In genomic region chr15:48811325-48811938, GRCh38 we compare ENCODE assay signal across 8 cellular contexts. TPM values are rescaled to one million over a fixed set of nuclear protein-coding genes. Genes with fewer than 3 reads are reported as not detected.
DNase-seq lines count a peak whose midpoint lies in the region; ATAC-seq, FAIRE-seq and TF ChIP-seq lines count a peak whose summit lies in the region.

No MANE protein-coding gene starts in this region.

- H3K27me3 ChIP-seq in Caco-2 (replicated peaks; ENCODE audit: control insufficient read depth, insufficient read depth, low read length) (no peaks in the 10 kb centered on the region), bronchial epithelial cell (ENCODE audit: control insufficient read depth, insufficient read depth, low read length) (no peaks in the 10 kb centered on the region)

- no peaks in the 10 kb centered on the region for H3K36me3 ChIP-seq in Caco-2 (ENCODE audit: control insufficient read depth, insufficient read depth, low read length)
- no peaks in the 10 kb centered on the region for H3K36me3 ChIP-seq in bronchial epithelial cell (ENCODE audit: control insufficient read depth, insufficient read depth, low read length)
- no peaks in the 10 kb centered on the region for H3K36me3 ChIP-seq in mesodermal cell (ENCODE audit: control insufficient read depth, insufficient read depth, low read length)

- intact Hi-C loops in Caco-2 (cut with micrococcal nuclease; ENCODE audit: unreplicated experiment): loop anchor here (1.0 to 10.0 kb wide), 3 partner anchors 46 to 457 kb away; partner anchors contain the start of gene EID1

- peak overlapping the region; percentile 57 for H3K4me3 ChIP-seq in Caco-2 (ENCODE audit: low read depth, low read length)
- H3K4me3 ChIP-seq in bronchial epithelial cell (ENCODE audit: low read depth, low read length): peak overlapping the region; percentile 63
- peak overlapping the region; percentile 87 for H3K4me3 ChIP-seq in mesodermal cell (ENCODE audit: extremely low read depth, insufficient read depth, low read length, poor library complexity, severe bottlenecking)

- BruUV-seq in Caco-2 (replicated peaks; lab: Mats Ljungman, UMichigan): no TSS peak

- no peak for FAIRE-seq in bronchial epithelial cell (lab: Jason Lieb, UNC)

- CTCF ChIA-PET in Caco-2 (lab: Charles Lee): interaction anchor here (0.7 to 1.3 kb wide), 8 partner anchors 9 to 475 kb away, joined by 3 to 10 read pairs (median 4); no protein-coding TSS in a partner anchor

- ATAC-seq in HG03354 (IDR thresholded peaks at IDR 0.05; ENCODE audit: poor library complexity, severe bottlenecking, unreplicated experiment) (no peak), HG03520 (IDR thresholded peaks at IDR 0.05; ENCODE audit: unreplicated experiment) (no peak)

- peaks cover 3% of the 10 kb centered on the region for H3K27me3 Mint-ChIP-seq in Caco-2 (ENCODE audit: insufficient read depth, unreplicated experiment)

- H3K4me3 Mint-ChIP-seq in Caco-2 (ENCODE audit: unreplicated experiment): peak overlapping the region; percentile 80

- DNase-seq in Caco-2 (peak in 1 of 2 experiments; percentile 15), M059J (ENCODE audit: low read depth) (peak; percentile 16), bronchial epithelial cell (ENCODE audit: low read depth) (no peak), NCI-H446 (lab: John Stamatoyannopoulos, UW) (no peak), H4 (ENCODE audit: low spot score) (no peak)

- H3K27ac Mint-ChIP-seq in Caco-2 (ENCODE audit: unreplicated experiment): peak overlapping the region; percentile 96

- H3K4me1 ChIP-seq in Caco-2: 0 out of 2 replicates have a peak, but pooled peaks cover 6% of the 10 kb centered on the region
- H3K4me1 ChIP-seq in mesodermal cell (ENCODE audit: control insufficient read depth, insufficient read depth, low read length, poor library complexity, severe bottlenecking): peaks cover under 1% of the 10 kb centered on the region

- peaks cover 19% of the 10 kb centered on the region for H3K4me1 Mint-ChIP-seq in Caco-2 (ENCODE audit: low read depth, unreplicated experiment)

- H3K9me3 ChIP-seq in Caco-2: no peaks in the 10 kb centered on the region
- H3K9me3 ChIP-seq in mesodermal cell (ENCODE audit: control insufficient read depth, low read length): no peaks in the 10 kb centered on the region

- 0 to 9% methylated on average over 16 to 17 of the region's 23 CpGs for WGBS in mesodermal cell (ENCODE audit: insufficient coverage in 2 of 2), 2 experiments

- no peaks in the 10 kb centered on the region for H3K9me3 Mint-ChIP-seq in Caco-2 (ENCODE audit: unreplicated experiment)

- POLR2A ChIA-PET in Caco-2 (lab: Charles Lee): interaction anchor here (0.5 to 1.2 kb wide), 5 partner anchors 10 to 235 kb away, joined by 3 to 5 read pairs (median 4); partner anchors contain the start of genes EID1 and SECISBP2L

- no peak for TF ChIP-seq CTCF in Caco-2 (IDR thresholded peaks at IDR 0.05; ENCODE audit: insufficient read depth in 1 of 2, low read depth in 1 of 2, low read length in 1 of 2, severe bottlenecking in 1 of 2, unreplicated experiment in 1 of 2)
- TF ChIP-seq CTCF in bronchial epithelial cell (IDR thresholded peaks at IDR 0.05; ENCODE audit: insufficient read depth, low read length, severe bottlenecking): no peak

- H3K36me3 Mint-ChIP-seq in Caco-2 (ENCODE audit: insufficient read depth, unreplicated experiment): peaks cover 9% of the 10 kb centered on the region

- H3K27ac ChIP-seq in mesodermal cell (ENCODE audit: low read depth, low read length, severe bottlenecking): no peak overlapping the region

RNA-seq across cellular contexts. Expression of gene CEP152, which starts 0.6 kb away (rescaled TPM):
- total RNA-seq in Caco-2 (2022): 14.2 and 16.5 TPM in 2 replicates
- total RNA-seq in M059J (2014; rRNA removed; shearing (Covaris generic)): 16.5 and 19.2 TPM in 2 replicates
- 4.5 and 10.1 TPM in 2 replicates for total RNA-seq in bronchial epithelial cell
- 7.4 TPM for polyA plus RNA-seq in mesodermal cell (2013, experiment 1 of 2)
- polyA plus RNA-seq in mesodermal cell (2013, experiment 2 of 2): 8.8 TPM
- total RNA-seq in H4 (2014; rRNA removed; shearing (Covaris generic)): 6.2 and 9.7 TPM in 2 replicates
